ENCODE assay signal across 10 cellular contexts in the genomic region with DNA sequence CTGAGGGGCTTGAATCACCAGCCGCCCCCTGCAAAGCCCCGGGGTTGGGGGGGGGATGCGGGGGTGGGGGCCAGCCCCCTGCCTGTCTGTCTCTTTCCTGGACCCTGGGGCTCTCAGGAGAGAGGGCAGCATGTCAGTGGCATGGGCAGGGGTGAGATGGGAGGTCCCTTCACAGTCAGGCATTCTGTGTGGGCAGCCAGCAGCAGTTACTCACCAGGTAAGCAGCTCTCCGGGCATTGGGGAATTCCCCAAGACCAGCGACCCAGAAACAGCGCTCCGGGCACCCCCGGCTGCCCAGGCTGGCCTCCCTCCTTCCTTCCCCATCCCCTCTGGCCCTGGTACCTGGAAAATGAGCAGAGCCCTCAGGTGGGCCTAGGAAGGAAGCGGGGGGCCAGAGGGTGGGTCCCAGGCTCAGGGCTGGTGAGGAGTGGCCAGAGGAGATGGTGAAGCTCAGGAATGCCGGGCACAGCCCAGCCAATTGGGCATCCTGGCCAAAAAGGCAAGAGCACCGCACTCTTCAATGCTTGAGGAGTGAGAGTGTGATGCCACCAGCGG. TPM values are rescaled to one million over a fixed set of nuclear protein-coding genes. Genes with fewer than 3 reads are reported as not detected.
A peak's percentile ranks its signal among the peaks of the same experiment; 100 is the strongest.
DNase-seq lines count a peak whose midpoint lies in the region; ATAC-seq, FAIRE-seq and TF ChIP-seq lines count a peak whose summit lies in the region.
"Had no signal": no experiment of that assay in that cellular context is flagged by ENCODE, and none has a peak within 500 bp of the region (broad histone marks: within the 10 kb centered on the region; RNA-seq: fewer than 3 reads in every experiment).

No MANE protein-coding gene starts in this region.

- DNase-seq in 8988T, result peak; percentile 94
- peak; percentile 91 for DNase-seq in ELR (ENCODE audit: low read depth)
- DNase-seq in activated T-cell treated with anti-CD3 and anti-CD28 coated beads, Interleukin-2, amount 50 U/mL, for 48 hours, result peak; percentile 67 to 76
- no peak for DNase-seq in keratinocyte (ENCODE audit: low read depth, low spot score)
- no peak for DNase-seq in GM12891 (ENCODE audit: insufficient read length, low spot score)
- DNase-seq in T-helper 1 cell, result no peak
- DNase-seq in D341Med (ENCODE audit: low spot score), result no peak

- peak overlapping the region; percentile 38 for H3K27ac ChIP-seq in keratinocyte (ENCODE audit: control insufficient read depth, insufficient read depth, low read length)
- H3K27ac ChIP-seq: parathyroid adenoma had no signal

- no peak overlapping the region for H3K4me3 ChIP-seq in keratinocyte (ENCODE audit: control insufficient read depth in 2 of 3, extremely low read depth in 1 of 3, insufficient read depth in 2 of 3, low read depth in 1 of 3, low read length in 3 of 3)
- H3K4me3 ChIP-seq: K562 had no signal

- ATAC-seq in GM19035 (IDR thresholded peaks at IDR 0.05; ENCODE audit: unreplicated experiment), result no peak
- ATAC-seq: K562 had no signal

- H3K79me2 ChIP-seq in keratinocyte (ENCODE audit: control insufficient read depth, insufficient read depth, low read length), result no peaks in the 10 kb centered on the region
- H3K79me2 ChIP-seq: parathyroid adenoma had no signal

- no peaks in the 10 kb centered on the region for H3K36me3 ChIP-seq in keratinocyte (ENCODE audit: control insufficient read depth in 2 of 2, extremely low read depth in 1 of 2, insufficient read depth in 2 of 2, low read length in 2 of 2)

- peaks cover 38% of the 10 kb centered on the region for H3K4me1 ChIP-seq in keratinocyte (ENCODE audit: control insufficient read depth, extremely low read depth, insufficient read depth, low read length)
- H3K4me1 ChIP-seq: parathyroid adenoma had no signal

- FAIRE-seq in keratinocyte (lab: Jason Lieb, UNC) (peak; percentile 89), GM12891 (lab: Jason Lieb, UNC) (no peak)
- FAIRE-seq: K562 had no signal

- no peak overlapping the region for H2AFZ ChIP-seq in keratinocyte (ENCODE audit: control insufficient read depth, low read length)
- H2AFZ ChIP-seq: parathyroid adenoma had no signal

- H3K9me1 ChIP-seq in keratinocyte (ENCODE audit: control insufficient read depth, extremely low read depth, insufficient read depth, low read length), result no peaks in the 10 kb centered on the region

- no peaks in the 10 kb centered on the region for H3K27me3 ChIP-seq in keratinocyte (ENCODE audit: control insufficient read depth, extremely low read depth, insufficient read depth, low read length)

- H4K20me1 ChIP-seq in keratinocyte (ENCODE audit: control insufficient read depth, extremely low read depth, insufficient read depth, low read length), result no peaks in the 10 kb centered on the region

- TF ChIP-seq CTCF in keratinocyte (optimal IDR thresholded peaks at IDR 0.05 in 1 of 3, IDR thresholded peaks at IDR 0.05 in 1 of 3, conservative IDR thresholded peaks at IDR 0.05 in 1 of 3; ENCODE audit: extremely low read depth in 1 of 3, insufficient read depth in 2 of 3, low read length in 3 of 3), result no peak

- TF ChIP-seq POLR2A in GM12891 (IDR thresholded peaks at IDR 0.05; ENCODE audit: low read depth, low read length), result no peak

- peak overlapping the region; percentile 46 for H3K4me2 ChIP-seq in keratinocyte (ENCODE audit: control insufficient read depth, extremely low read depth, insufficient read depth, low read depth, low read length)

- dilution Hi-C loops in keratinocyte (cut with MboI; ENCODE audit: extremely low pct_ligation_motif_present, low sequenced_read_pairs), result no loop called here

- H3K9ac ChIP-seq in keratinocyte (ENCODE audit: control insufficient read depth, extremely low read depth, insufficient read depth, low read length), result peak overlapping the region; percentile 46
- H3K9ac ChIP-seq: parathyroid adenoma had no signal

- H3K9me3 ChIP-seq in keratinocyte (ENCODE audit: control insufficient read depth, low read depth, low read length), result no peaks in the 10 kb centered on the region

TF ChIP-seq in GM12891, 5 proteins besides CTCF, POLR2A, EP300 and RAD21:
- no peak for TF ChIP-seq POLR2AphosphoS5 (IDR thresholded peaks at IDR 0.05; ENCODE audit: low read depth, low read length)
- no peak for TF ChIP-seq TAF1 (IDR thresholded peaks at IDR 0.05; ENCODE audit: low read depth, low read length)
- no peak for TF ChIP-seq SPI1 (IDR thresholded peaks at IDR 0.05; ENCODE audit: low read depth, low read length)
- TF ChIP-seq POU2F2 (IDR thresholded peaks at IDR 0.05; ENCODE audit: low read depth, low read length), result no peak
- TF ChIP-seq PAX5 (IDR thresholded peaks at IDR 0.05; ENCODE audit: insufficient read depth, low read length, severe bottlenecking), result no peak
TF ChIP-seq in GM12891: peak in this region for 0.

RNA-seq across cellular contexts. Expression of a gene that starts 4.2 kb away (rescaled TPM):
- 1.2 to 14.3 TPM (median 3.1 TPM) in 3 replicates for polyA plus RNA-seq in keratinocyte
- polyA plus RNA-seq in keratinocyte (2011; ENCODE audit: low read depth), result 0.57 TPM
- polyA plus RNA-seq in keratinocyte (2011; cell fraction: cytosol; rRNA removed), result 1.5 and 2.1 TPM in 2 replicates
- 22.1 and 25.6 TPM in 2 replicates for polyA plus RNA-seq in keratinocyte (2011; cell fraction: nucleus; rRNA removed)
- polyA plus RNA-seq in keratinocyte (2012; ENCODE audit: low replicate concordance), result 1.2 and 1.3 TPM in 2 replicates
- polyA minus RNA-seq in keratinocyte, result 4.6 to 16.8 TPM (median 6.6 TPM) in 3 replicates
- 3.6 TPM for polyA minus RNA-seq in keratinocyte (2011; cell fraction: cytosol; rRNA and poly(A)+ RNA removed)
- polyA minus RNA-seq in keratinocyte (2011; cell fraction: nucleus; rRNA and poly(A)+ RNA removed), result 9.4 and 12.3 TPM in 2 replicates
- polyA plus RNA-seq in GM12891 (2012; ENCODE audit: low read depth, missing spikeins), result 2.4 TPM

RNA-seq across cellular contexts. Expression of a gene that starts 15.9 kb away (rescaled TPM):
- polyA plus RNA-seq in keratinocyte, result not detected in 3 replicates
- not detected for polyA plus RNA-seq in keratinocyte (2011; ENCODE audit: low read depth)
- polyA plus RNA-seq in keratinocyte (2011; cell fraction: cytosol; rRNA removed), result not detected in 2 replicates
- polyA plus RNA-seq in keratinocyte (2011; cell fraction: nucleus; rRNA removed), result 0.14 and 0.23 TPM in 2 replicates
- 0.08 TPM in 1 of 2 replicates, not detected in the other for polyA plus RNA-seq in keratinocyte (2012; ENCODE audit: low replicate concordance)
- not detected in 3 replicates for polyA minus RNA-seq in keratinocyte
- polyA minus RNA-seq in keratinocyte (2011; cell fraction: cytosol; rRNA and poly(A)+ RNA removed), result not detected
- 0.84 TPM in 1 of 2 replicates, not detected in the other for polyA minus RNA-seq in keratinocyte (2011; cell fraction: nucleus; rRNA and poly(A)+ RNA removed)
- 0.28 TPM for polyA plus RNA-seq in GM12891 (2012; ENCODE audit: low read depth, missing spikeins)

RNA-seq across cellular contexts. Expression of a gene that starts 38.5 kb away (rescaled TPM):
- polyA plus RNA-seq in keratinocyte, result 6.7 to 20.0 TPM (median 9.1 TPM) in 3 replicates
- 0.81 TPM for polyA plus RNA-seq in keratinocyte (2011; ENCODE audit: low read depth)
- polyA plus RNA-seq in keratinocyte (2011; cell fraction: cytosol; rRNA removed), result 8.4 and 12.7 TPM in 2 replicates
- polyA plus RNA-seq in keratinocyte (2011; cell fraction: nucleus; rRNA removed), result 20.0 and 22.1 TPM in 2 replicates
- polyA plus RNA-seq in keratinocyte (2012; ENCODE audit: low replicate concordance), result 7.4 and 13.7 TPM in 2 replicates
- polyA minus RNA-seq in keratinocyte, result 8.1 to 12.6 TPM in 2 of 3 replicates, not detected in the other
- polyA minus RNA-seq in keratinocyte (2011; cell fraction: cytosol; rRNA and poly(A)+ RNA removed), result 30.7 TPM
- 5.5 and 6.6 TPM in 2 replicates for polyA minus RNA-seq in keratinocyte (2011; cell fraction: nucleus; rRNA and poly(A)+ RNA removed)
- polyA plus RNA-seq in GM12891 (2012; ENCODE audit: low read depth, missing spikeins), result 4.6 TPM

Comparison
In these comparisons a context has a peak if more than half of its experiments do, and no peak if none do; other contexts are left out.
1. DNase-seq: peak in 8988T (single experiment), ELR (single experiment) and activated T-cell treated with anti-CD3 and anti-CD28 coated beads, Interleukin-2, amount 50 U/mL, for 48 hours (2 of 2); none in keratinocyte (single experiment), GM12891 (single experiment), T-helper 1 cell (0 of 5) and D341Med (single experiment).